Comparison of ENCODE assay signal across 1 cellular context in genomic region chr16:85075236-85075924, GRCh38.
TF ChIP-seq lines count a peak whose summit lies in the region.

No MANE protein-coding gene starts in this region.

TF ChIP-seq in H1, 55 proteins besides CTCF, POLR2A, EP300 and RAD21:
- no peak for TF ChIP-seq CBX8 (IDR thresholded peaks at IDR 0.05; ENCODE audit: borderline replicate concordance, low read depth, low read length)
- TF ChIP-seq GABPA (IDR thresholded peaks at IDR 0.05; ENCODE audit: borderline replicate concordance, insufficient read depth, low read length): 0 out of 2 replicates have a peak, but pooled peaks have one; percentile 32
- TF ChIP-seq HDAC2 (IDR thresholded peaks at IDR 0.05; ENCODE audit: borderline replicate concordance in 1 of 2, low read depth in 2 of 2, low read length in 2 of 2): no peak
- TF ChIP-seq CREB1 (IDR thresholded peaks at IDR 0.05): 0 out of 2 replicates have a peak, but pooled peaks have one; percentile 13
- TF ChIP-seq RFX5 (IDR thresholded peaks at IDR 0.05; ENCODE audit: borderline replicate concordance, low read depth, low read length): no peak
